Comparison of ENCODE assay signal across 3 cellular contexts in genomic region chr9:85108229-85108628, GRCh38.
TF ChIP-seq lines count a peak whose summit lies in the region.

No MANE protein-coding gene starts in this region.

TF ChIP-seq in SK-N-SH, 30 proteins besides CTCF, POLR2A, EP300 and RAD21 (continued from another document):
- TF ChIP-seq REST (IDR thresholded peaks at IDR 0.05; ENCODE audit: low read depth, low read length) (no peak), JUND (IDR thresholded peaks at IDR 0.05) (no peak), FOXJ3 (CRISPR knock-in tag; IDR thresholded peaks at IDR 0.05) (no peak), EZH2phosphoT487 (IDR thresholded peaks at IDR 0.05; ENCODE audit: borderline replicate concordance, low read depth) (no peak), TEAD4 (IDR thresholded peaks at IDR 0.05; ENCODE audit: borderline replicate concordance, insufficient read depth) (no peak), FOSL2 (IDR thresholded peaks at IDR 0.05; ENCODE audit: borderline replicate concordance, low read depth) (no peak), YY1 (IDR thresholded peaks at IDR 0.05; ENCODE audit: low read depth) (no peak)

TF ChIP-seq in SK-N-SH treated with all-trans-retinoic acid at 6 μM for 48 hours, 23 proteins besides CTCF, POLR2A, EP300 and RAD21 (continued from another document):
- TF ChIP-seq TOX (CRISPR knock-in tag; IDR thresholded peaks at IDR 0.05; ENCODE audit: borderline replicate concordance) (no peak), CREB5 (CRISPR knock-in tag; IDR thresholded peaks at IDR 0.05; ENCODE audit: low read depth) (no peak)

TF ChIP-seq in HCT116, 20 proteins besides CTCF, POLR2A, EP300 and RAD21 (continued from another document):
- TF ChIP-seq ZBTB33 (IDR thresholded peaks at IDR 0.05; ENCODE audit: extremely low read depth, insufficient replicate concordance, low read length) (no peak), EZH2phosphoT487 (IDR thresholded peaks at IDR 0.05; ENCODE audit: borderline replicate concordance) (no peak), SIN3A (IDR thresholded peaks at IDR 0.05; ENCODE audit: low read depth) (no peak), POLR2AphosphoS5 (IDR thresholded peaks at IDR 0.05; ENCODE audit: low read depth, low read length) (no peak), ELF1 (IDR thresholded peaks at IDR 0.05; ENCODE audit: borderline replicate concordance, low read depth) (no peak), ATF3 (IDR thresholded peaks at IDR 0.05) (no peak), EZH2 (IDR thresholded peaks at IDR 0.05) (no peak), FOSL1 (IDR thresholded peaks at IDR 0.05; ENCODE audit: low read depth) (no peak), YY1 (IDR thresholded peaks at IDR 0.05; ENCODE audit: extremely low read depth, insufficient replicate concordance, low read depth, low read length) (no peak), SRF (IDR thresholded peaks at IDR 0.05; ENCODE audit: low read depth) (no peak), CEBPB (IDR thresholded peaks at IDR 0.05; ENCODE audit: low read depth) (no peak), TCF7L2 (IDR thresholded peaks at IDR 0.05; ENCODE audit: borderline replicate concordance, extremely low read depth, insufficient read depth, insufficient read length) (no peak), ZNF274 (IDR thresholded peaks at IDR 0.05; ENCODE audit: low read depth, low read length) (no peak), JUND (IDR thresholded peaks at IDR 0.05) (no peak)
